In the genomic region with DNA sequence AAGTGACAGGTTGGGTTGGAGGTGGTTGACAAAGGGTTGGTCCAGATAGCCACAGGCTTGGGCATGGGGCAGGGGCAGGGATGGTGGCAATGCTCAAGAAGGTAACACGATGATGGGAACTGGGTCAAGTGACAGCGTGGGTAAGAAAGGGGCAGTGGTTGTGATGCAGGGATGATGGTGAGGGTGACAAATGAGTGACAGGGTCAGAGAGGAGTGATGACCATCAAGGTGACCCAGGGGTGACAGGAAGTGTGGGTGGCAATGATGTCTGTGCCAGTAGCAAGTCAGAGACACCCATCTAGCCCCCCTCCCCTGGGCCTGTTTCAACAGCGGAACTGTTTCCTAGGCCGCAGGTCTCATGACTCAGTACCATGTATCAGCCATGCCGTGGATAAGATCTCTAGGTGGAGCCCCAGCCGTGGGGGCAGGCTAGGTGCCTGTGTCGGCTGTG, we compare ENCODE assay signal across 19 cellular contexts. TPM values are rescaled to one million over a fixed set of nuclear protein-coding genes. Genes with fewer than 3 reads are reported as not detected.
A peak's percentile ranks its signal among the peaks of the same experiment; 100 is the strongest.
DNase-seq lines count a peak whose midpoint lies in the region; ATAC-seq lines count a peak whose summit lies in the region.
"Had no signal": no experiment of that assay in that cellular context is flagged by ENCODE, and none has a peak within 500 bp of the region (broad histone marks: within the 10 kb centered on the region; RNA-seq: fewer than 3 reads in every experiment).

No MANE protein-coding gene starts in this region.

- no peak overlapping the region for H2AFZ ChIP-seq in neuronal stem cell (ENCODE audit: low read length)

- DNase-seq in CD4-positive, alpha-beta memory T cell, result peak in 4 of 5 donors; percentile 13 to 62 (median 27)
- peak in 51 of 76 experiments; percentile 13 to 80 (median 44) for DNase-seq in HUDEP-2 (lab: John Stamatoyannopoulos, UW; ENCODE audit: unreplicated experiment in 76 of 76)
- DNase-seq in central memory CD4-positive, alpha-beta T cell, result peak; percentile 11
- no peak for DNase-seq in neuronal stem cell (ENCODE audit: low spot score)
- no peak for DNase-seq in HK-2 (ENCODE audit: unreplicated experiment)
- DNase-seq: activated CD4-positive, alpha-beta T cell treated with anti-CD3 and anti-CD28 coated beads, Interleukin-2, amount 10 ng/mL, durations not matched to agents 24 days and 14 days; HCEC 1CT; left ventricle myocardium inferior; NCI-H1105 treated with DMSO at 0.1 percent for 48 hours; NCI-H2081 treated with DMSO at 0.1 percent for 48 hours; NCI-H446 treated with DMSO at 0.1 percent for 48 hours; nephron progenitor cell; sigmoid colon had no signal

- H3K27me3 ChIP-seq in CD4-positive, alpha-beta memory T cell (ENCODE audit: insufficient read depth, low read length), result no peaks in the 10 kb centered on the region
- H3K27me3 ChIP-seq in neuronal stem cell (ENCODE audit: control insufficient read depth in 3 of 3, insufficient read depth in 3 of 3, low read depth in 1 of 3, low read length in 3 of 3), result peaks cover 0 to 4% (median 0%) of the 10 kb centered on the region in 3 experiments
- H3K27me3 ChIP-seq: sigmoid colon had no signal

- H2BK15ac ChIP-seq in neuronal stem cell (ENCODE audit: low read length), result no peak overlapping the region

- H2BK12ac ChIP-seq in neuronal stem cell (ENCODE audit: low read length), result no peak overlapping the region

- no peak overlapping the region for H2AK5ac ChIP-seq in neuronal stem cell (ENCODE audit: low read depth, low read length)

- no peak overlapping the region for H3K4me3 Mint-ChIP-seq in CD4-positive, alpha-beta memory T cell
- H3K4me3 Mint-ChIP-seq: activated CD4-positive, alpha-beta T cell treated with anti-CD3 and anti-CD28 coated beads, Interleukin-2, amount 10 ng/mL, durations not matched to agents 24 days and 14 days; mesothelial cell of epicardium; nephron progenitor cell had no signal

- intact Hi-C loops in CD4-positive, alpha-beta memory T cell (cut with micrococcal nuclease), result no loop called here

- no peak overlapping the region for H3K14ac ChIP-seq in neuronal stem cell (ENCODE audit: low read length)

- no peak overlapping the region for H4K8ac ChIP-seq in neuronal stem cell (ENCODE audit: low read depth, low read length)

- CTCF ChIA-PET in CD4-positive, alpha-beta memory T cell (lab: Charles Lee; ENCODE audit: partially characterized antibody), result interaction anchor here (1.2 kb wide), 1 partner anchor 11 kb away, joined by 8 read pairs; no protein-coding TSS in a partner anchor

- no peak overlapping the region for H3K23ac ChIP-seq in neuronal stem cell (ENCODE audit: low read depth, low read length, poor library complexity)

- H3K9me3 Mint-ChIP-seq in CD4-positive, alpha-beta memory T cell, result no peaks in the 10 kb centered on the region
- H3K9me3 Mint-ChIP-seq: activated CD4-positive, alpha-beta T cell treated with anti-CD3 and anti-CD28 coated beads, Interleukin-2, amount 10 ng/mL, durations not matched to agents 24 days and 14 days; activated naive CD4-positive, alpha-beta T cell treated with anti-CD3 and anti-CD28 coated beads, Interleukin-2, amount 50 U/mL, for 72 hours; mesothelial cell of epicardium had no signal

- no peaks in the 10 kb centered on the region for H3K9me3 ChIP-seq in CD4-positive, alpha-beta memory T cell (ENCODE audit: control insufficient read depth in 1 of 2, low read length in 2 of 2)
- no peaks in the 10 kb centered on the region for H3K9me3 ChIP-seq in neuronal stem cell (replicated peaks in 1 of 2; ENCODE audit: control insufficient read depth in 2 of 2, insufficient read depth in 1 of 2, low read depth in 1 of 2, low read length in 2 of 2)
- H3K9me3 ChIP-seq: left ventricle myocardium inferior, sigmoid colon had no signal

- peak overlapping the region; percentile 17 for H3K9ac ChIP-seq in neuronal stem cell (ENCODE audit: low read depth, low read length, poor library complexity)

- no peak for ATAC-seq in HG03139 (IDR thresholded peaks at IDR 0.05; ENCODE audit: unreplicated experiment)
- no peak for ATAC-seq in GM21367 (IDR thresholded peaks at IDR 0.05; ENCODE audit: unreplicated experiment)

- POLR2A ChIA-PET in CD4-positive, alpha-beta memory T cell (lab: Charles Lee; ENCODE audit: partially characterized antibody), result no interaction called here

- no CpG with 5 or more reads among the region's 7 CpGs for WGBS in neuronal stem cell (ENCODE audit: extremely low coverage in 2 of 2, insufficient read length in 2 of 2, insufficient replicate concordance in 1 of 2), 2 donors

- H3K36me3 Mint-ChIP-seq in CD4-positive, alpha-beta memory T cell, result no peaks in the 10 kb centered on the region
- H3K36me3 Mint-ChIP-seq: activated naive CD4-positive, alpha-beta T cell treated with anti-CD3 and anti-CD28 coated beads, Interleukin-2, amount 50 U/mL, for 72 hours; mesothelial cell of epicardium had no signal

- H3K4me1 Mint-ChIP-seq in CD4-positive, alpha-beta memory T cell, result peaks cover 0 to 11% (median 6%) of the 10 kb centered on the region in 4 donors
- H3K4me1 Mint-ChIP-seq: mesothelial cell of epicardium had no signal

- H3K79me1 ChIP-seq in neuronal stem cell (ENCODE audit: low read depth, low read length), result no peaks in the 10 kb centered on the region

- no peak overlapping the region for H3K4ac ChIP-seq in neuronal stem cell (ENCODE audit: low read length)

- no peak overlapping the region for H4K91ac ChIP-seq in neuronal stem cell (ENCODE audit: low read depth, low read length, poor library complexity)

- no peak overlapping the region for H2BK120ac ChIP-seq in neuronal stem cell (ENCODE audit: low read depth, low read length)

- no peaks in the 10 kb centered on the region for H3K36me3 ChIP-seq in CD4-positive, alpha-beta memory T cell (ENCODE audit: insufficient read depth, low read length)
- no peaks in the 10 kb centered on the region for H3K36me3 ChIP-seq in neuronal stem cell (replicated peaks in 1 of 2; ENCODE audit: control insufficient read depth in 2 of 2, insufficient read depth in 2 of 2, low read length in 2 of 2)
- H3K36me3 ChIP-seq: left ventricle myocardium inferior, sigmoid colon had no signal

- no peak overlapping the region for H3K27ac ChIP-seq in CD4-positive, alpha-beta memory T cell (ENCODE audit: low read depth, low read length)
- no peak overlapping the region for H3K27ac ChIP-seq in neuronal stem cell (replicated peaks; ENCODE audit: low read length)
- H3K27ac ChIP-seq: left ventricle myocardium inferior, sigmoid colon had no signal

- no peak overlapping the region for H3K4me3 ChIP-seq in CD4-positive, alpha-beta memory T cell (ENCODE audit: low read length in 2 of 2)
- no peak overlapping the region for H3K4me3 ChIP-seq in neuronal stem cell (ENCODE audit: low read length in 2 of 2)
- H3K4me3 ChIP-seq: left ventricle myocardium inferior, sigmoid colon had no signal

- H3K27ac Mint-ChIP-seq in CD4-positive, alpha-beta memory T cell, result peak overlapping the region in 6 of 7 donors; percentile 8 to 91 (median 60)
- H3K27ac Mint-ChIP-seq: activated CD4-positive, alpha-beta T cell treated with anti-CD3 and anti-CD28 coated beads, Interleukin-2, amount 10 ng/mL, durations not matched to agents 24 days and 14 days; mesothelial cell of epicardium; nephron progenitor cell had no signal

- H2BK5ac ChIP-seq in neuronal stem cell (ENCODE audit: low read length), result no peak overlapping the region

- no peak overlapping the region for H3K4me2 ChIP-seq in neuronal stem cell (ENCODE audit: insufficient read depth, low read length, poor library complexity, severe bottlenecking)

- H3K18ac ChIP-seq in neuronal stem cell (ENCODE audit: low read length), result no peak overlapping the region

- H3K4me1 ChIP-seq in CD4-positive, alpha-beta memory T cell (ENCODE audit: insufficient read depth, low read length), result no peaks in the 10 kb centered on the region
- H3K4me1 ChIP-seq in neuronal stem cell (ENCODE audit: control insufficient read depth in 2 of 2, insufficient read depth in 1 of 2, low read depth in 1 of 2, low read length in 2 of 2), result no peaks in the 10 kb centered on the region
- H3K4me1 ChIP-seq: sigmoid colon had no signal

- H3K27me3 Mint-ChIP-seq in CD4-positive, alpha-beta memory T cell, result no peaks in the 10 kb centered on the region

RNA-seq across cellular contexts. Expression of gene AQP3, which starts 20.5 kb away (rescaled TPM):
- total RNA-seq in CD4-positive, alpha-beta memory T cell, result 100 to 1,000 TPM; 172 TPM
- 100 to 1,000 TPM; 484 to 562 TPM for polyA plus RNA-seq in CD4-positive, alpha-beta memory T cell
- polyA plus RNA-seq in neuronal stem cell (2013, experiment 1 of 2), result 0.96 TPM
- polyA plus RNA-seq in neuronal stem cell (2013, experiment 2 of 2), result 1.1 TPM

RNA-seq across cellular contexts. Expression of gene AQP7, which starts 24.5 kb away (rescaled TPM):
- total RNA-seq in CD4-positive, alpha-beta memory T cell, result under 1 TPM in 1 of 2 experiments, not detected in 1; 0.81 TPM
- polyA plus RNA-seq in CD4-positive, alpha-beta memory T cell, result under 1 TPM in 1 of 2 donors, not detected in 1; 0.30 TPM
- not detected for polyA plus RNA-seq in neuronal stem cell (2013, experiment 1 of 2)
- polyA plus RNA-seq in neuronal stem cell (2013, experiment 2 of 2), result not detected
- total RNA-seq: activated CD4-positive, alpha-beta T cell treated with anti-CD3 and anti-CD28 coated beads, Interleukin-2, amount 10 ng/mL, durations not matched to agents 24 days and 14 days; LHCN-M2; RPMI7951 had no signal

RNA-seq across cellular contexts. Expression of gene NOL6, which starts 46.9 kb away (rescaled TPM):
- total RNA-seq in CD4-positive, alpha-beta memory T cell, result 10 to 100 TPM; 39.1 to 41.1 TPM
- polyA plus RNA-seq in CD4-positive, alpha-beta memory T cell, result 10 to 100 TPM; 11.7 to 28.1 TPM
- polyA plus RNA-seq in neuronal stem cell (2013, experiment 1 of 2), result 10.4 TPM
- polyA plus RNA-seq in neuronal stem cell (2013, experiment 2 of 2), result 10.7 TPM

Comparison
In these comparisons a context has a peak if more than half of its experiments do, and no peak if none do; other contexts are left out.
1. DNase-seq: peak in CD4-positive, alpha-beta memory T cell (4 of 5), HUDEP-2 (51 of 76) and central memory CD4-positive, alpha-beta T cell (single experiment); none in neuronal stem cell (single experiment) and HK-2 (single experiment).